Comparison of ENCODE assay signal across 31 cellular contexts in genomic region chr6:92337571-92337970, GRCh38.
"Had no signal": no experiment of that assay in that cellular context is flagged by ENCODE, and none has a peak within 500 bp of the region (broad histone marks: within the 10 kb centered on the region; RNA-seq: fewer than 3 reads in every experiment).

No MANE protein-coding gene starts in this region.

- H3K36me3 ChIP-seq: ascending aorta, breast epithelium, WERI-Rb-1 had no signal

- FAIRE-seq: TTC549 had no signal

- DNase-seq: activated CD4-positive, alpha-beta memory T cell treated with anti-CD3 and anti-CD28 coated beads, Interleukin-2, amount 10 ng/mL, durations not matched to agents 7 days and 5 days; activated CD4-positive, alpha-beta T cell treated with anti-CD3 and anti-CD28 coated beads for 1 hour; activated CD4-positive, alpha-beta T cell treated with anti-CD3 and anti-CD28 coated beads for 36 hours; activated CD4-positive, alpha-beta T cell treated with anti-CD3 and anti-CD28 coated beads for 48 hours; activated CD4-positive, alpha-beta T cell treated with anti-CD3 and anti-CD28 coated beads, Interleukin-2, amount 10 ng/mL, durations not matched to agents 7 days and 5 days; activated CD4-positive, alpha-beta T cell treated with anti-CD3 and anti-CD28 coated beads, Interleukin-2, amount 50 U/mL, for 48 hours; activated CD4-positive, CD25-positive, alpha-beta regulatory T cell; activated CD8-positive, alpha-beta memory T cell treated with anti-CD3 and anti-CD28 coated beads for 24 hours; activated CD8-positive, alpha-beta memory T cell treated with anti-CD3 and anti-CD28 coated beads, Interleukin-2, amount 10 ng/mL, durations not matched to agents 7 days and 5 days; activated CD8-positive, alpha-beta memory T cell treated with anti-CD3 and anti-CD28 coated beads, Interleukin-2, amount 50 U/mL, for 48 hours; activated CD8-positive, alpha-beta T cell treated with anti-CD3 and anti-CD28 coated beads, Interleukin-2, amount 10 ng/mL, durations not matched to agents 7 days and 5 days; activated effector memory CD4-positive, alpha-beta T cell treated with Interleukin-2 at 50 U/mL for 16 hours; activated gamma-delta T cell; activated naive CD4-positive, alpha-beta T cell treated with anti-CD3 and anti-CD28 coated beads, Interleukin-2, amount 10 ng/mL, durations not matched to agents 7 days and 5 days; activated naive CD4-positive, alpha-beta T cell treated with Interleukin-2 at 50 U/mL for 16 hours; activated naive CD8-positive, alpha-beta T cell treated with anti-CD3 and anti-CD28 coated beads, Interleukin-2, amount 10 ng/mL, durations not matched to agents 7 days and 5 days; activated naive CD8-positive, alpha-beta T cell treated with anti-CD3 and anti-CD28 coated beads, Interleukin-2, amount 50 U/mL, for 24 hours; activated T-cell treated with anti-CD3 and anti-CD28 coated beads, Interleukin-2, amount 50 U/mL, for 24 hours; activated T-cell treated with anti-CD3 and anti-CD28 coated beads, Interleukin-2, amount 50 U/mL, for 48 hours; amygdala; anterior cingulate cortex; central memory CD4-positive, alpha-beta T cell; T-helper 1 cell; T-helper 2 cell; T-helper 9 cell; WERI-Rb-1 had no signal

- H3K27me3 ChIP-seq: ascending aorta, breast epithelium had no signal

- H3K4me1 ChIP-seq: ascending aorta, breast epithelium had no signal

- H3K9me3 ChIP-seq: ascending aorta, breast epithelium had no signal

- H3K27ac ChIP-seq: ascending aorta, breast epithelium, WERI-Rb-1 had no signal

- H3K4me3 ChIP-seq: ascending aorta, breast epithelium had no signal

- ATAC-seq: activated CD4-positive, alpha-beta T cell treated with anti-CD3 and anti-CD28 coated beads for 36 hours; activated CD4-positive, CD25-positive, alpha-beta regulatory T cell treated with anti-CD3 and anti-CD28 coated beads, Interleukin-2, amount 50 U/mL, for 24 hours; activated CD8-positive, alpha-beta memory T cell treated with anti-CD3 and anti-CD28 coated beads, Interleukin-2, amount 10 ng/mL, durations not matched to agents 7 days and 5 days; activated CD8-positive, alpha-beta T cell treated with anti-CD3 and anti-CD28 coated beads, Interleukin-2, amount 10 ng/mL, durations not matched to agents 7 days and 5 days; activated naive CD8-positive, alpha-beta T cell treated with anti-CD3 and anti-CD28 coated beads, Interleukin-2, amount 50 U/mL, for 24 hours; WTC11 had no signal
